ENCODE assay signal across 8 cellular contexts in genomic region chr13:19782727-19783682, GRCh38. TPM values are rescaled to one million over a fixed set of nuclear protein-coding genes. Genes with fewer than 3 reads are reported as not detected.
DNase-seq lines count a peak whose midpoint lies in the region; ATAC-seq, FAIRE-seq and TF ChIP-seq lines count a peak whose summit lies in the region.
"Not testable (repeated sequence)": the region's sequence is repeated elsewhere in the genome, so short reads cannot be mapped to it uniquely, and the experiment has no call there.

A gene with protein sequence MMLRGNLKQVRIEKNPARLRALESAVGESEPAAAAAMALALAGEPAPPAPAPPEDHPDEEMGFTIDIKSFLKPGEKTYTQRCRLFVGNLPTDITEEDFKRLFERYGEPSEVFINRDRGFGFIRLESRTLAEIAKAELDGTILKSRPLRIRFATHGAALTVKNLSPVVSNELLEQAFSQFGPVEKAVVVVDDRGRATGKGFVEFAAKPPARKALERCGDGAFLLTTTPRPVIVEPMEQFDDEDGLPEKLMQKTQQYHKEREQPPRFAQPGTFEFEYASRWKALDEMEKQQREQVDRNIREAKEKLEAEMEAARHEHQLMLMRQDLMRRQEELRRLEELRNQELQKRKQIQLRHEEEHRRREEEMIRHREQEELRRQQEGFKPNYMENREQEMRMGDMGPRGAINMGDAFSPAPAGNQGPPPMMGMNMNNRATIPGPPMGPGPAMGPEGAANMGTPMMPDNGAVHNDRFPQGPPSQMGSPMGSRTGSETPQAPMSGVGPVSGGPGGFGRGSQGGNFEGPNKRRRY (minus strand): TSS chr13:19782945. CDS start chr13:19782757, 188 bp downstream.

- H3K9me3 Mint-ChIP-seq in astrocyte (ENCODE audit: unreplicated experiment) = not testable (repeated sequence)

- intact Hi-C loops in right cardiac atrium (cut with DNase I) = not testable (repeated sequence)
- intact Hi-C loops in uterus (cut with DNase I; ENCODE audit: low total_unique reads) = loop anchor here (10.0 kb wide), 1 partner anchor 82 kb away; the partner anchor contains the start of gene ZMYM5

- not testable (repeated sequence) for H3K36me3 ChIP-seq in astrocyte (ENCODE audit: insufficient read depth, low read length); uterus

- H3K27ac Mint-ChIP-seq in astrocyte (ENCODE audit: unreplicated experiment) = peak within 1 kb of the TSS; percentile 96

- peak; percentile 56 for FAIRE-seq in astrocyte (lab: Jason Lieb, UNC)

- 21% methylated on average over 50 of the region's 50 CpGs for WGBS in right cardiac atrium

- not testable (repeated sequence) for TF ChIP-seq CTCF in astrocyte (IDR thresholded peaks at IDR 0.05; ENCODE audit: insufficient read depth, low read depth, low read length)
- peak in 1 of 4 experiments; percentile 22 for TF ChIP-seq CTCF in uterus (IDR thresholded peaks at IDR 0.05)

- peak within 1 kb of the TSS; percentile 96 for H3K9ac ChIP-seq in astrocyte (ENCODE audit: low read length)

- ATAC-seq in GM18498 (IDR thresholded peaks at IDR 0.05; ENCODE audit: unreplicated experiment) = peak; percentile 91
- peak; percentile 86 for ATAC-seq in HG02970 (IDR thresholded peaks at IDR 0.05; ENCODE audit: low FRiP score, unreplicated experiment)
- ATAC-seq in right cardiac atrium = peak; percentile 97

- H3K79me2 ChIP-seq in astrocyte (ENCODE audit: insufficient read depth, low read length) = peaks cover 22% of the 10 kb centered on the region

- peak; percentile 71 for DNase-seq in NCI-H2029 (lab: John Stamatoyannopoulos, UW)
- peak; percentile 91 for DNase-seq in T-helper 22 cell (ENCODE audit: low read depth)
- DNase-seq in astrocyte (ENCODE audit: low read depth) = peak; percentile 81
- peak; percentile 95 to 99 (median 97) for DNase-seq in right cardiac atrium
- peak; percentile 74 for DNase-seq in pulmonary artery endothelial cell (ENCODE audit: low read depth, low spot score)
- peak; percentile 93 to 96 for DNase-seq in uterus

- H2AFZ ChIP-seq in astrocyte (ENCODE audit: low read depth, low read length) = peak within 1 kb of the TSS; percentile 88

- not testable (repeated sequence) for H3K27me3 Mint-ChIP-seq in astrocyte (ENCODE audit: low read depth, unreplicated experiment)

- peak; percentile 88 to 97 for TF ChIP-seq POLR2A in uterus (IDR thresholded peaks at IDR 0.05)

- H3K4me1 Mint-ChIP-seq in astrocyte (ENCODE audit: low read depth, unreplicated experiment) = not testable (repeated sequence)

- H3K36me3 Mint-ChIP-seq in astrocyte (ENCODE audit: low read depth, unreplicated experiment) = not testable (repeated sequence)

- H3K9me3 ChIP-seq in astrocyte (ENCODE audit: insufficient read depth, low read depth, low read length); right cardiac atrium (ENCODE audit: control insufficient read depth, low read length); uterus: not testable (repeated sequence)

- H3K27me3 ChIP-seq in astrocyte (ENCODE audit: insufficient read depth, low read length); right cardiac atrium (ENCODE audit: control insufficient read depth, insufficient read depth); uterus: not testable (repeated sequence)

- not testable (repeated sequence) for H3K4me1 ChIP-seq in astrocyte (ENCODE audit: insufficient read depth, low read length); right cardiac atrium (ENCODE audit: control insufficient read depth, insufficient read depth, low read length); uterus

- H3K4me3 Mint-ChIP-seq in astrocyte (ENCODE audit: unreplicated experiment) = peak within 1 kb of the TSS; percentile 95

- H3K4me2 ChIP-seq in astrocyte (ENCODE audit: low read length) = peak within 1 kb of the TSS; percentile 88

- H3K4me3 ChIP-seq in astrocyte (ENCODE audit: insufficient read depth, low read depth, low read length) = peak within 1 kb of the TSS; percentile 91
- H3K4me3 ChIP-seq in right cardiac atrium (ENCODE audit: low read length) = peak within 1 kb of the TSS; percentile 75
- H3K4me3 ChIP-seq in uterus = peak within 1 kb of the TSS; percentile 58 to 80

- H3K27ac ChIP-seq in astrocyte (ENCODE audit: low read depth, low read length) (peak within 1 kb of the TSS; percentile 88), right cardiac atrium (ENCODE audit: low read length) (peak within 1 kb of the TSS; percentile 90), uterus (peak within 1 kb of the TSS; percentile 88)

- H4K20me1 ChIP-seq in astrocyte (ENCODE audit: insufficient read depth, low read length) = peaks cover 16% of the 10 kb centered on the region

RNA-seq across cellular contexts. Expression of the gene that starts here (rescaled TPM):
- 43.6 and 57.5 TPM in 2 replicates for total RNA-seq in astrocyte
- total RNA-seq in right cardiac atrium = 10 to 100 TPM; 26.9 to 29.1 (median 28.5) TPM
- polyA plus RNA-seq in right cardiac atrium = 25.4 TPM
- total RNA-seq in pulmonary artery endothelial cell = 79.7 and 86.8 TPM in 2 replicates
- 100 to 1,000 TPM in 1 of 4 donors, 10 to 100 TPM in 3; 58.8 to 110 (median 75.5) TPM for total RNA-seq in uterus

Comparison
In these comparisons a context has a peak if more than half of its experiments do, and no peak if none do; other contexts are left out.
1. Peak in every context shown above with its lines: DNase-seq, ATAC-seq, H3K4me3 ChIP-seq and H3K27ac ChIP-seq.